In genomic region chr13:46796515-46797467, GRCh38 we compare ENCODE assay signal across 1 cellular context.
A peak's percentile ranks its signal among the peaks of the same experiment; 100 is the strongest.
TF ChIP-seq lines count a peak whose summit lies in the region.

ESD (minus strand) TSS chr13:46797161; CDS start chr13:46791413, 5,748 bp downstream.

TF ChIP-seq in HCT116, 20 proteins besides CTCF, POLR2A, EP300 and RAD21 (continued from another document):
- TF ChIP-seq, protein P1, sequence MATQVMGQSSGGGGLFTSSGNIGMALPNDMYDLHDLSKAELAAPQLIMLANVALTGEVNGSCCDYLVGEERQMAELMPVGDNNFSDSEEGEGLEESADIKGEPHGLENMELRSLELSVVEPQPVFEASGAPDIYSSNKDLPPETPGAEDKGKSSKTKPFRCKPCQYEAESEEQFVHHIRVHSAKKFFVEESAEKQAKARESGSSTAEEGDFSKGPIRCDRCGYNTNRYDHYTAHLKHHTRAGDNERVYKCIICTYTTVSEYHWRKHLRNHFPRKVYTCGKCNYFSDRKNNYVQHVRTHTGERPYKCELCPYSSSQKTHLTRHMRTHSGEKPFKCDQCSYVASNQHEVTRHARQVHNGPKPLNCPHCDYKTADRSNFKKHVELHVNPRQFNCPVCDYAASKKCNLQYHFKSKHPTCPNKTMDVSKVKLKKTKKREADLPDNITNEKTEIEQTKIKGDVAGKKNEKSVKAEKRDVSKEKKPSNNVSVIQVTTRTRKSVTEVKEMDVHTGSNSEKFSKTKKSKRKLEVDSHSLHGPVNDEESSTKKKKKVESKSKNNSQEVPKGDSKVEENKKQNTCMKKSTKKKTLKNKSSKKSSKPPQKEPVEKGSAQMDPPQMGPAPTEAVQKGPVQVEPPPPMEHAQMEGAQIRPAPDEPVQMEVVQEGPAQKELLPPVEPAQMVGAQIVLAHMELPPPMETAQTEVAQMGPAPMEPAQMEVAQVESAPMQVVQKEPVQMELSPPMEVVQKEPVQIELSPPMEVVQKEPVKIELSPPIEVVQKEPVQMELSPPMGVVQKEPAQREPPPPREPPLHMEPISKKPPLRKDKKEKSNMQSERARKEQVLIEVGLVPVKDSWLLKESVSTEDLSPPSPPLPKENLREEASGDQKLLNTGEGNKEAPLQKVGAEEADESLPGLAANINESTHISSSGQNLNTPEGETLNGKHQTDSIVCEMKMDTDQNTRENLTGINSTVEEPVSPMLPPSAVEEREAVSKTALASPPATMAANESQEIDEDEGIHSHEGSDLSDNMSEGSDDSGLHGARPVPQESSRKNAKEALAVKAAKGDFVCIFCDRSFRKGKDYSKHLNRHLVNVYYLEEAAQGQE (IDR thresholded peaks at IDR 0.05; ENCODE audit: low read depth): no peak
- TF ChIP-seq SRF (IDR thresholded peaks at IDR 0.05; ENCODE audit: low read depth): no peak
- peak; percentile 57 for TF ChIP-seq CBX3 (IDR thresholded peaks at IDR 0.05; ENCODE audit: low read depth)
- TF ChIP-seq EZH2phosphoT487 (IDR thresholded peaks at IDR 0.05; ENCODE audit: borderline replicate concordance): no peak
